17 cellular contexts compared by ENCODE assay signal in the genomic region with DNA sequence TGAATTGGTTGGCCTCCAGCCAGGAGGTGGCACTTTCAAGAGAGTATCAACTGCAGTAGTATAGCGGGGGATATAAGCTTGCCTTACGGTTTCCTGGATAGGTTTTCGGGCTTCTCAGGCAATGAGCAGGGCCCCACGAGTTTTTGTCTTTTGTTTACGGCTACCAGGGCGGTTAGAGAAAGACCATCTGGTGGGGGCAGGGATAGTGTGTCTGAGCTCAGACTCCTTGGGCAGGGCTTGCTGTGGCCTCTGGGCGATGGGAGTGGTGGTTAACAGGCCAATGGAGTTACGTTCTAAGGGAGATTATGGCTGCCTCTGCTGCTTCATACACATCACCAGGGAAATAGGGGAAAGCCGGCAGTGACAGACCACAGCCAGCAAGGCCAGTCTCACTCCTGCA.
"Had no signal": no experiment of that assay in that cellular context is flagged by ENCODE, and none has a peak within 500 bp of the region (broad histone marks: within the 10 kb centered on the region; RNA-seq: fewer than 3 reads in every experiment).

No MANE protein-coding gene starts in this region.

- H3K27ac Mint-ChIP-seq: activated B cell treated with CpG ODN at 0.5 μM for 24 hours; activated CD4-positive, alpha-beta T cell treated with anti-CD3 and anti-CD28 coated beads, Interleukin-2, amount 10 ng/mL, durations not matched to agents 7 days and 5 days; activated naive CD4-positive, alpha-beta T cell treated with anti-CD3 and anti-CD28 coated beads, Interleukin-2, amount 50 U/mL, for 24 hours; natural killer cell treated with Interleukin-12 subunit alpha and Interleukin-12 subunit beta and Interleukin-15 and Interleukin-18, amount 100 ng/mL, for 72 hours had no signal

- DNase-seq: activated B cell treated with CpG ODN at 0.5 μM for 24 hours; activated CD4-positive, alpha-beta T cell treated with anti-CD3 and anti-CD28 coated beads, Interleukin-2, amount 10 ng/mL, durations not matched to agents 7 days and 5 days; activated effector memory CD4-positive, alpha-beta T cell treated with Interleukin-2 at 50 U/mL for 16 hours; activated T-cell treated with anti-CD3 and anti-CD28 coated beads, Interleukin-2, amount 50 U/mL, for 1 hour; amygdala; cortex of kidney; erythroblast; pancreas; stimulated activated CD4-positive, alpha-beta T cell treated with anti-CD3 and anti-CD28 coated beads, Interleukin-4, amount 100 ng/mL, for 1 hour; stimulated activated CD8-positive, alpha-beta memory T cell treated with anti-CD3 and anti-CD28 coated beads, Interleukin-4, amount 100 ng/mL, for 48 hours; stimulated activated naive CD8-positive, alpha-beta T cell treated with anti-CD3 and anti-CD28 coated beads, Interleukin-15, amount 100 ng/mL, for 72 hours; testis had no signal

- H3K27me3 Mint-ChIP-seq: activated B cell treated with CpG ODN at 0.5 μM for 24 hours; activated CD4-positive, alpha-beta T cell treated with anti-CD3 and anti-CD28 coated beads, Interleukin-2, amount 10 ng/mL, durations not matched to agents 7 days and 5 days; activated naive CD4-positive, alpha-beta T cell treated with anti-CD3 and anti-CD28 coated beads, Interleukin-2, amount 50 U/mL, for 24 hours; brain; central memory CD8-positive, alpha-beta T cell; natural killer cell treated with Interleukin-12 subunit alpha and Interleukin-12 subunit beta and Interleukin-15 and Interleukin-18, amount 100 ng/mL, for 72 hours; stimulated activated naive CD8-positive, alpha-beta T cell treated with anti-CD3 and anti-CD28 coated beads, Interleukin-15, amount 100 ng/mL, for 72 hours had no signal

- H3K9me3 Mint-ChIP-seq: natural killer cell treated with Interleukin-12 subunit alpha and Interleukin-12 subunit beta and Interleukin-15 and Interleukin-18, amount 100 ng/mL, for 72 hours had no signal

- H3K36me3 ChIP-seq: pancreas had no signal

- H3K27me3 ChIP-seq: hepatocyte, pancreas, testis had no signal

- ATAC-seq: natural killer cell treated with Interleukin-12 subunit alpha and Interleukin-12 subunit beta and Interleukin-15 and Interleukin-18, amount 100 ng/mL, for 72 hours; pancreas; stimulated activated naive CD8-positive, alpha-beta T cell treated with anti-CD3 and anti-CD28 coated beads, Interleukin-15, amount 100 ng/mL, for 72 hours had no signal

- H3K4me3 ChIP-seq: hepatocyte, pancreas, testis had no signal

- H3K79me2 ChIP-seq: hepatocyte had no signal

- H3K4me1 Mint-ChIP-seq: activated B cell treated with CpG ODN at 0.5 μM for 24 hours; activated naive CD4-positive, alpha-beta T cell treated with anti-CD3 and anti-CD28 coated beads, Interleukin-2, amount 50 U/mL, for 24 hours had no signal

- H3K9me3 ChIP-seq: pancreas, testis had no signal

- H3K4me1 ChIP-seq: pancreas, testis had no signal

- H3K27ac ChIP-seq: hepatocyte, pancreas, testis had no signal

- H2AFZ ChIP-seq: hepatocyte had no signal

- FAIRE-seq: pancreas had no signal

- H3K4me2 ChIP-seq: hepatocyte had no signal

- H3K4me3 Mint-ChIP-seq: activated B cell treated with CpG ODN at 0.5 μM for 24 hours; activated CD4-positive, alpha-beta T cell treated with anti-CD3 and anti-CD28 coated beads, Interleukin-2, amount 10 ng/mL, durations not matched to agents 7 days and 5 days; activated naive CD4-positive, alpha-beta T cell treated with anti-CD3 and anti-CD28 coated beads, Interleukin-2, amount 50 U/mL, for 24 hours; brain; central memory CD8-positive, alpha-beta T cell; natural killer cell treated with Interleukin-12 subunit alpha and Interleukin-12 subunit beta and Interleukin-15 and Interleukin-18, amount 100 ng/mL, for 72 hours; stimulated activated naive CD8-positive, alpha-beta T cell treated with anti-CD3 and anti-CD28 coated beads, Interleukin-15, amount 100 ng/mL, for 72 hours had no signal
